1 cellular context compared by ENCODE assay signal in genomic region chr10:100569687-100570517, GRCh38.
TF ChIP-seq lines count a peak whose summit lies in the region.

No MANE protein-coding gene starts in this region.

TF ChIP-seq in HepG2, 621 proteins besides CTCF, POLR2A, EP300 and RAD21 (continued from another document):
- TF ChIP-seq HMGXB4 (CRISPR knock-in tag; IDR thresholded peaks at IDR 0.05; ENCODE audit: borderline replicate concordance in 1 of 2, low read depth in 1 of 2) (peak; percentile 81 to 87), FOXP1 (IDR thresholded peaks at IDR 0.05) (no peak), FOXP1 (CRISPR knock-in tag; IDR thresholded peaks at IDR 0.05) (no peak), RXRB (CRISPR knock-in tag; IDR thresholded peaks at IDR 0.05; ENCODE audit: borderline replicate concordance) (no peak), HNF1B (CRISPR knock-in tag; IDR thresholded peaks at IDR 0.05) (peak; percentile 53; the same call in 1 of the 2 replicates), ZNF446 (CRISPR knock-in tag; IDR thresholded peaks at IDR 0.05) (no peak), MIXL1 (CRISPR knock-in tag; IDR thresholded peaks at IDR 0.05) (peak; percentile 55; the same call in 1 of the 2 replicates), ADNP (CRISPR knock-in tag; IDR thresholded peaks at IDR 0.05) (no peak), ZBTB43 (CRISPR knock-in tag; conservative IDR thresholded peaks at IDR 0.05) (no peak), LCORL (IDR thresholded peaks at IDR 0.05) (no peak), LCORL (CRISPR knock-in tag; IDR thresholded peaks at IDR 0.05) (peak; percentile 65), RFX5 (IDR thresholded peaks at IDR 0.05; ENCODE audit: low read depth, low read length) (no peak), ZBTB1 (CRISPR knock-in tag; IDR thresholded peaks at IDR 0.05; ENCODE audit: borderline replicate concordance) (no peak), SRSF4 (IDR thresholded peaks at IDR 0.05; ENCODE audit: low read depth, low read length, poor library complexity, severe bottlenecking) (no peak), DNMT1 (CRISPR knock-in tag; IDR thresholded peaks at IDR 0.05) (peak; percentile 64; the same call in 1 of the 2 replicates), HIVEP1 (CRISPR knock-in tag; IDR thresholded peaks at IDR 0.05) (peak; percentile 60; the same call in 1 of the 2 replicates), PHF20 (CRISPR knock-in tag; IDR thresholded peaks at IDR 0.05) (peak; percentile 60; the same call in 1 of the 2 replicates), GABPB1 (CRISPR knock-in tag; IDR thresholded peaks at IDR 0.05) (peak; percentile 74), ERF (CRISPR knock-in tag; IDR thresholded peaks at IDR 0.05) (0 out of 2 replicates have a peak, but pooled peaks have one; percentile 13), NCOA2 (CRISPR knock-in tag; IDR thresholded peaks at IDR 0.05) (peak; percentile 17; the same call in 1 of the 2 replicates), ZMYM4 (CRISPR knock-in tag; IDR thresholded peaks at IDR 0.05) (peak; percentile 85), SMAD1 (CRISPR knock-in tag; IDR thresholded peaks at IDR 0.05; ENCODE audit: borderline replicate concordance, low read depth) (no peak), ZFX (CRISPR knock-in tag; IDR thresholded peaks at IDR 0.05; ENCODE audit: low read depth) (peak; percentile 56), MAZ (IDR thresholded peaks at IDR 0.05; ENCODE audit: borderline replicate concordance, low read depth, low read length) (no peak), MAZ (CRISPR knock-in tag; IDR thresholded peaks at IDR 0.05; ENCODE audit: low read depth) (no peak)
- TF ChIP-seq, protein P1, sequence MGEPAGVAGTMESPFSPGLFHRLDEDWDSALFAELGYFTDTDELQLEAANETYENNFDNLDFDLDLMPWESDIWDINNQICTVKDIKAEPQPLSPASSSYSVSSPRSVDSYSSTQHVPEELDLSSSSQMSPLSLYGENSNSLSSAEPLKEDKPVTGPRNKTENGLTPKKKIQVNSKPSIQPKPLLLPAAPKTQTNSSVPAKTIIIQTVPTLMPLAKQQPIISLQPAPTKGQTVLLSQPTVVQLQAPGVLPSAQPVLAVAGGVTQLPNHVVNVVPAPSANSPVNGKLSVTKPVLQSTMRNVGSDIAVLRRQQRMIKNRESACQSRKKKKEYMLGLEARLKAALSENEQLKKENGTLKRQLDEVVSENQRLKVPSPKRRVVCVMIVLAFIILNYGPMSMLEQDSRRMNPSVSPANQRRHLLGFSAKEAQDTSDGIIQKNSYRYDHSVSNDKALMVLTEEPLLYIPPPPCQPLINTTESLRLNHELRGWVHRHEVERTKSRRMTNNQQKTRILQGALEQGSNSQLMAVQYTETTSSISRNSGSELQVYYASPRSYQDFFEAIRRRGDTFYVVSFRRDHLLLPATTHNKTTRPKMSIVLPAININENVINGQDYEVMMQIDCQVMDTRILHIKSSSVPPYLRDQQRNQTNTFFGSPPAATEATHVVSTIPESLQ (CRISPR knock-in tag; conservative IDR thresholded peaks at IDR 0.05): no peak
